ENCODE assay signal across 21 cellular contexts in genomic region chr6:22081709-22082108, GRCh38.
DNase-seq lines count a peak whose midpoint lies in the region; ATAC-seq, FAIRE-seq and TF ChIP-seq lines count a peak whose summit lies in the region.
"Had no signal": no experiment of that assay in that cellular context is flagged by ENCODE, and none has a peak within 500 bp of the region (broad histone marks: within the 10 kb centered on the region; RNA-seq: fewer than 3 reads in every experiment).

No MANE protein-coding gene starts in this region.

- no peaks in the 10 kb centered on the region for H4K20me1 ChIP-seq in GM12878 (ENCODE audit: control insufficient read depth, insufficient read depth)

- ATAC-seq in GM19463 (IDR thresholded peaks at IDR 0.05; ENCODE audit: unreplicated experiment) (peak; percentile 93), HG02938 (IDR thresholded peaks at IDR 0.05; ENCODE audit: unreplicated experiment) (peak; percentile 72), GM12878 (peak; percentile 97)
- ATAC-seq: naive thymus-derived CD4-positive, alpha-beta T cell had no signal

- no peaks in the 10 kb centered on the region; the same call in 1 of the 2 replicates for H3K4me1 ChIP-seq in GM12878 (ENCODE audit: control insufficient read depth, insufficient read depth, low read length)
- H3K4me1 ChIP-seq: prostate gland, upper lobe of left lung had no signal

- H3K27me3 ChIP-seq in GM06990 (replicated peaks; ENCODE audit: control insufficient read depth, insufficient read depth, low read length), result no peaks in the 10 kb centered on the region
- H3K27me3 ChIP-seq in GM12878 (replicated peaks in 1 of 2; ENCODE audit: control insufficient read depth in 2 of 2, insufficient read depth in 2 of 2, low read length in 1 of 2), result no peaks in the 10 kb centered on the region
- H3K27me3 ChIP-seq: ascending aorta, upper lobe of left lung had no signal

- no peak overlapping the region; the same call in 1 of the 2 replicates for H3K4me2 ChIP-seq in GM12878 (ENCODE audit: control insufficient read depth, insufficient read depth)

- 14% methylated on average over 4 of the region's 4 CpGs for WGBS in GM12878 (ENCODE audit: insufficient coverage, insufficient replicate concordance, low lambda C conversion rate, missing lambda C conversion rate)

- SMC1A ChIA-PET in GM12878 (lab: Charles Lee; ENCODE audit: uncharacterized antibody, unreplicated experiment), result interaction anchor here (1.5 kb wide), 1 partner anchor 13 kb away, joined by 6 read pairs; no protein-coding TSS in a partner anchor

- DNase-seq in GM06990 (ENCODE audit: extremely low read depth, insufficient read length) (peak; percentile 46), GM12878 (ENCODE audit: low read depth, low spot score) (peak; percentile 51), SHP77 treated with DMSO at 0.1 percent for 48 hours (lab: John Stamatoyannopoulos, UW) (no peak), GM13976 (ENCODE audit: low spot score) (no peak), NCI-H446 (lab: John Stamatoyannopoulos, UW) (no peak), cerebellar cortex (ENCODE audit: low spot score) (no peak)
- DNase-seq: activated CD4-positive, alpha-beta T cell treated with anti-CD3 and anti-CD28 coated beads, Interleukin-2, amount 10 ng/mL, durations not matched to agents 24 days and 14 days; activated CD8-positive, alpha-beta memory T cell treated with anti-CD3 and anti-CD28 coated beads, Interleukin-2, amount 50 U/mL, for 48 hours; activated naive CD4-positive, alpha-beta T cell treated with Interleukin-2 at 50 U/mL for 16 hours; DMS53; mammary epithelial cell; naive thymus-derived CD4-positive, alpha-beta T cell; NCI-H2171; stimulated activated naive CD4-positive, alpha-beta T cell; upper lobe of left lung had no signal

- in situ Hi-C loops in GM12878 (cut with MboI) (no loop called here), GM13976 (cut with MboI; ENCODE audit: low sequenced_read_pairs, unreplicated experiment) (no loop called here)

- H3K79me2 ChIP-seq in GM12878 (ENCODE audit: control insufficient read depth, insufficient read depth, low read length), result no peaks in the 10 kb centered on the region

- TF ChIP-seq RAD21 in GM12878 (IDR thresholded peaks at IDR 0.05; ENCODE audit: insufficient read depth, low read depth, low read length), result no peak

- no peaks in the 10 kb centered on the region for H3K36me3 ChIP-seq in GM06990 (ENCODE audit: control insufficient read depth, insufficient read depth, low read length)
- no peaks in the 10 kb centered on the region for H3K36me3 ChIP-seq in GM12878 (ENCODE audit: control insufficient read depth in 2 of 2, insufficient read depth in 2 of 2, low read length in 1 of 2)
- H3K36me3 ChIP-seq: ascending aorta, prostate gland, upper lobe of left lung had no signal

- CTCF ChIA-PET in GM12878 (lab: Yijun Ruan, JAX), result interaction anchor here (1.1 kb wide), 1 partner anchor 8 kb away, joined by 3 read pairs; no protein-coding TSS in a partner anchor

- no TSS peak for BruUV-seq in GM12878 (replicated peaks; lab: Mats Ljungman, UMichigan)

- TF ChIP-seq EP300 in GM12878 (IDR thresholded peaks at IDR 0.05; ENCODE audit: borderline replicate concordance in 1 of 2, control insufficient read depth in 1 of 2, low read depth in 2 of 2, low read length in 2 of 2), result peak; percentile 46 to 92; a peak in 3 of 4 replicates

- H3K27ac ChIP-seq in GM12878 (ENCODE audit: control insufficient read depth, insufficient read depth), result 0 out of 2 replicates have a peak overlapping the region, but pooled peaks have one; percentile 38
- H3K27ac ChIP-seq: ascending aorta, prostate gland, upper lobe of left lung had no signal

- H3K9me3 ChIP-seq in GM12878 (replicated peaks; ENCODE audit: control insufficient read depth, insufficient read depth, low read length), result no peaks in the 10 kb centered on the region; the same call in 1 of the 3 replicates
- H3K9me3 ChIP-seq: ascending aorta, prostate gland, upper lobe of left lung had no signal

- TF ChIP-seq POLR2A in GM12878 (IDR thresholded peaks at IDR 0.05; ENCODE audit: low read depth, low read length), result no peak

- intact Hi-C loops in GM12878 (cut with micrococcal nuclease; ENCODE audit: unreplicated experiment), result no loop called here

- RAD21 ChIA-PET in GM12878 (lab: Charles Lee; ENCODE audit: unreplicated experiment), result no interaction called here

- no peak overlapping the region; the same call in 1 of the 2 replicates for H2AFZ ChIP-seq in GM12878 (ENCODE audit: control insufficient read depth, low read depth, low read length)

- POLR2A ChIA-PET in GM12878 (lab: Charles Lee), result interaction anchor here (0.7 kb wide), 1 partner anchor 55 kb away, joined by 3 read pairs; no protein-coding TSS in a partner anchor

- no peak overlapping the region for H3K4me3 ChIP-seq in GM06990 (replicated peaks; ENCODE audit: low read depth, low read length)
- no peak overlapping the region for H3K4me3 ChIP-seq in GM12878
- H3K4me3 ChIP-seq: ascending aorta, prostate gland, upper lobe of left lung had no signal

- TF ChIP-seq CTCF in GM06990 (IDR thresholded peaks at IDR 0.05; ENCODE audit: insufficient read depth, low read length, poor library complexity, severe bottlenecking) (no peak), GM12878 (IDR thresholded peaks at IDR 0.05 in 2 of 3, conservative IDR thresholded peaks at IDR 0.05 in 1 of 3; ENCODE audit: control insufficient read depth in 2 of 3, extremely low read depth in 1 of 3, insufficient read depth in 1 of 3, low read depth in 3 of 3, low read length in 3 of 3) (no peak), GM13976 (IDR thresholded peaks at IDR 0.05; ENCODE audit: borderline replicate concordance, control extremely low read depth, extremely low read depth, insufficient read depth, missing control alignments) (no peak)

- no peak for FAIRE-seq in GM12878 (lab: Jason Lieb, UNC)
- FAIRE-seq: endometrium, keratinocyte had no signal

- no peak overlapping the region for H3K9ac ChIP-seq in GM12878 (ENCODE audit: control insufficient read depth, insufficient read depth, low read length)

TF ChIP-seq in GM12878, 131 proteins besides CTCF, POLR2A, EP300 and RAD21 (continues in another document):
- TF ChIP-seq ATF3 (IDR thresholded peaks at IDR 0.05; ENCODE audit: borderline replicate concordance, extremely low read depth, low read depth, low read length) (no peak), BHLHE40 (IDR thresholded peaks at IDR 0.05; ENCODE audit: borderline replicate concordance in 1 of 2, low read depth in 2 of 2, low read length in 1 of 2) (peak; percentile 24 to 50; a peak in 1 of 4 replicates), KAT2A (conservative IDR thresholded peaks at IDR 0.05; ENCODE audit: control insufficient read depth, low read depth, low read length) (no peak), USF2 (IDR thresholded peaks at IDR 0.05; ENCODE audit: borderline replicate concordance, low read depth, low read length) (no peak), POLR2AphosphoS2 (IDR thresholded peaks at IDR 0.05; ENCODE audit: low read depth, low read length) (no peak), BCL3 (IDR thresholded peaks at IDR 0.05; ENCODE audit: borderline replicate concordance, insufficient read depth, low read depth, low read length, poor library complexity, severe bottlenecking) (peak; percentile 52), KDM1A (IDR thresholded peaks at IDR 0.05; ENCODE audit: borderline replicate concordance) (no peak), POLR2AphosphoS5 (IDR thresholded peaks at IDR 0.05; ENCODE audit: low read length) (no peak), SRF (IDR thresholded peaks at IDR 0.05; ENCODE audit: low read depth in 2 of 2, low read length in 2 of 2) (no peak), NR2C2 (IDR thresholded peaks at IDR 0.05; ENCODE audit: borderline replicate concordance, control insufficient read depth, insufficient read length, low read depth) (no peak), RUNX3 (IDR thresholded peaks at IDR 0.05; ENCODE audit: low read length) (peak; percentile 95), MTA3 (IDR thresholded peaks at IDR 0.05; ENCODE audit: borderline replicate concordance, low read length) (no peak), MYC (IDR thresholded peaks at IDR 0.05; ENCODE audit: insufficient read depth, insufficient read length, insufficient replicate concordance, low read length, severe bottlenecking) (no peak), NFYA (IDR thresholded peaks at IDR 0.05; ENCODE audit: borderline replicate concordance, low read depth, low read length) (no peak), USF1 (IDR thresholded peaks at IDR 0.05; ENCODE audit: borderline replicate concordance, extremely low read length, insufficient read depth, low read depth, low read length) (no peak), HDAC6 (IDR thresholded peaks at IDR 0.05; ENCODE audit: unreplicated experiment) (no peak), NFIC (IDR thresholded peaks at IDR 0.05; ENCODE audit: low read depth, low read length) (peak; percentile 92), ZBED1 (IDR thresholded peaks at IDR 0.05; ENCODE audit: borderline replicate concordance) (no peak)

Comparison
In these comparisons a context has a peak if more than half of its experiments do, and no peak if none do; other contexts are left out.
1. DNase-seq: peak in GM06990 (single experiment) and GM12878 (single experiment); none in SHP77 treated with DMSO at 0.1 percent for 48 hours (single experiment), GM13976 (single experiment), NCI-H446 (0 of 2) and cerebellar cortex (single experiment).
2. Peak in every context shown above with its lines, with median percentiles within 50 percentile points of each other: ATAC-seq.